Comparison of ENCODE assay signal across 19 cellular contexts in the genomic region with DNA sequence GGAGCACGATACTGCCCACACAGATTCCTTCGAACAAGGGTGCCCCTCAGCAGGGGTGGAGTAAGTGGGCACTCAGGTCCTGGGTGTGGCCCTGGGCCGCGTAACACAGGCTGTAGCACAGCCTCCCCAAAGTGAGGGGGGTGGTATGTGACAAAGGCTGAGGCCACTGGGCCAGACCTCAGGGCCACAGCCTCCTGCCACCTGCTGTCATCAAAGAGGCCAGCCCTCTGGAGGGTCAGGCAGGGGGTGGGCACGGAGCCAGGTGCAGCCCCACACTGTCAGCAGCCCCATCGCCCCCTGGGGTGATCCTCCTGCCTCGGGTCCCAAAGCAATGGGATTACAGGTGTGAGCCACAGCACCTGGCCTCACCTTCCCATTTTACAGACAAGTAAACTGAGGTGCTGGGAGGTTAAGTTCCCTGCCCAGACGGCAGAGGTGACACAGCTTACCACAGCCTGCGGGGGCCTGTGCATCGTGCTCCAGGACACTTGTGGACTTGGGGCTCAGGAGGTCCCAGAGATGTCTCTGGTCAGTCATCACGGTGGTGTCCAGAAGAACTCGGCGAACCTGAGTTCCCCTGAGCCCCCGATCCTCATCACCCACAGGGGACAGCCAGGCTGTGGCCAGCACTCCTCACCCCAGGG. TPM values are rescaled to one million over a fixed set of nuclear protein-coding genes. Genes with fewer than 3 reads are reported as not detected.
DNase-seq lines count a peak whose midpoint lies in the region; ATAC-seq and TF ChIP-seq lines count a peak whose summit lies in the region.
"Had no signal": no experiment of that assay in that cellular context is flagged by ENCODE, and none has a peak within 500 bp of the region (broad histone marks: within the 10 kb centered on the region; RNA-seq: fewer than 3 reads in every experiment).

No MANE protein-coding gene starts in this region.

- ATAC-seq in activated CD4-positive, CD25-positive, alpha-beta regulatory T cell treated with anti-CD3 and anti-CD28 coated beads, Interleukin-2, amount 50 U/mL, for 24 hours = no peak
- no peak for ATAC-seq in CD8-positive, alpha-beta T cell
- ATAC-seq in effector memory CD8-positive, alpha-beta T cell (replicated peaks) = no peak
- no peak for ATAC-seq in HG02763 (IDR thresholded peaks at IDR 0.05; ENCODE audit: unreplicated experiment)
- no peak for ATAC-seq in WTC11
- ATAC-seq in foreskin keratinocyte = no peak
- ATAC-seq: gastrocnemius medialis had no signal

- H3K27me3 Mint-ChIP-seq in CD8-positive, alpha-beta T cell (ENCODE audit: low read depth) = no peaks in the 10 kb centered on the region
- no peaks in the 10 kb centered on the region for H3K27me3 Mint-ChIP-seq in effector memory CD8-positive, alpha-beta T cell
- H3K27me3 Mint-ChIP-seq in WTC11 (ENCODE audit: low read depth) = no peaks in the 10 kb centered on the region

- H3K9me3 ChIP-seq in CD8-positive, alpha-beta T cell (ENCODE audit: low read length) = no peaks in the 10 kb centered on the region
- H3K9me3 ChIP-seq: gastrocnemius medialis, SJCRH30, tibial nerve had no signal

- H3K4me3 ChIP-seq in CD8-positive, alpha-beta T cell (ENCODE audit: low read depth, low read length) = no peak overlapping the region
- H3K4me3 ChIP-seq: gastrocnemius medialis, SJCRH30, tibial nerve had no signal

- H3K4me1 Mint-ChIP-seq in CD8-positive, alpha-beta T cell (ENCODE audit: low read depth) = peaks cover 50% of the 10 kb centered on the region
- H3K4me1 Mint-ChIP-seq in effector memory CD8-positive, alpha-beta T cell (ENCODE audit: low read depth in 2 of 2) = peaks cover 24 to 26% of the 10 kb centered on the region in 2 donors
- H3K4me1 Mint-ChIP-seq in WTC11 = no peaks in the 10 kb centered on the region; the same call in 1 of the 2 replicates

- no peak overlapping the region for H3K4me3 Mint-ChIP-seq in CD8-positive, alpha-beta T cell
- H3K4me3 Mint-ChIP-seq in effector memory CD8-positive, alpha-beta T cell = peak overlapping the region in 1 of 2 donors; percentile 70
- no peak overlapping the region for H3K4me3 Mint-ChIP-seq in WTC11
- H3K4me3 Mint-ChIP-seq: dendritic cell treated with granulocyte-macrophage colony-stimulating factor and Interleukin-4, amounts not matched to agents 40 ng/mL and 50 ng/mL, for 4 days had no signal

- peak overlapping the region; percentile 98 for H3K27ac Mint-ChIP-seq in CD8-positive, alpha-beta T cell
- H3K27ac Mint-ChIP-seq in effector memory CD8-positive, alpha-beta T cell = peak overlapping the region; percentile 100
- no peak overlapping the region for H3K27ac Mint-ChIP-seq in WTC11
- H3K27ac Mint-ChIP-seq: dendritic cell treated with granulocyte-macrophage colony-stimulating factor and Interleukin-4, amounts not matched to agents 40 ng/mL and 50 ng/mL, for 4 days had no signal

- no peaks in the 10 kb centered on the region for H3K9me3 Mint-ChIP-seq in CD8-positive, alpha-beta T cell
- H3K9me3 Mint-ChIP-seq in effector memory CD8-positive, alpha-beta T cell = no peaks in the 10 kb centered on the region
- peaks cover 6% of the 10 kb centered on the region for H3K9me3 Mint-ChIP-seq in WTC11
- H3K9me3 Mint-ChIP-seq: dendritic cell treated with granulocyte-macrophage colony-stimulating factor and Interleukin-4, amounts not matched to agents 40 ng/mL and 50 ng/mL, for 4 days had no signal

- peaks cover 68% of the 10 kb centered on the region for H3K4me1 ChIP-seq in CD8-positive, alpha-beta T cell (ENCODE audit: insufficient read depth, low read length)
- H3K4me1 ChIP-seq in foreskin keratinocyte = no peaks in the 10 kb centered on the region
- H3K4me1 ChIP-seq: gastrocnemius medialis, SJCRH30 had no signal

- no peaks in the 10 kb centered on the region for H3K36me3 ChIP-seq in CD8-positive, alpha-beta T cell (ENCODE audit: insufficient read depth, low read length)
- H3K36me3 ChIP-seq: gastrocnemius medialis, SJCRH30 had no signal

- DNase-seq in activated CD4-positive, CD25-positive, alpha-beta regulatory T cell treated with anti-CD3 and anti-CD28 coated beads, Interleukin-2, amount 50 U/mL, for 72 hours = peak; percentile 15
- no peak for DNase-seq in CD8-positive, alpha-beta T cell
- no peak for DNase-seq in effector memory CD8-positive, alpha-beta T cell
- DNase-seq in posterior vena cava (ENCODE audit: low spot score) (peak; percentile 45), WTC11 (ENCODE audit: low spot score) (no peak), foreskin keratinocyte (no peak)
- DNase-seq: 8988T; activated naive CD4-positive, alpha-beta T cell; C1 segment of cervical spinal cord; gastrocnemius medialis; Kasumi-1; NCI-H1105; NCI-H2107; SJCRH30; small intestine had no signal

- TF ChIP-seq CTCF in CD8-positive, alpha-beta T cell (IDR thresholded peaks at IDR 0.05) = no peak
- no peak for TF ChIP-seq CTCF in WTC11 (IDR thresholded peaks at IDR 0.05)
- TF ChIP-seq CTCF in foreskin keratinocyte (conservative IDR thresholded peaks at IDR 0.05) = no peak

- POLR2A ChIA-PET in CD8-positive, alpha-beta T cell (lab: Charles Lee) = interaction anchor here (0.8 to 3.9 kb wide), 4 partner anchors 7 to 180 kb away, joined by 3 to 26 read pairs (median 18); a partner anchor contains a TSS
- POLR2A ChIA-PET in WTC11 (lab: Charles Lee) = no interaction called here

- H3K27ac ChIP-seq in CD8-positive, alpha-beta T cell (ENCODE audit: low read depth, low read length) = peak overlapping the region; percentile 17
- no peak overlapping the region for H3K27ac ChIP-seq in foreskin keratinocyte
- H3K27ac ChIP-seq: gastrocnemius medialis, SJCRH30, tibial nerve had no signal

- H3K36me3 Mint-ChIP-seq in CD8-positive, alpha-beta T cell = no peaks in the 10 kb centered on the region
- H3K36me3 Mint-ChIP-seq in effector memory CD8-positive, alpha-beta T cell (ENCODE audit: insufficient read depth) = peaks cover 34% of the 10 kb centered on the region
- H3K36me3 Mint-ChIP-seq in WTC11 = peaks cover 2% of the 10 kb centered on the region; the same call in 1 of the 2 replicates

- no peaks in the 10 kb centered on the region for H3K27me3 ChIP-seq in CD8-positive, alpha-beta T cell (ENCODE audit: insufficient read depth, low read length)
- H3K27me3 ChIP-seq in foreskin keratinocyte = peaks cover 9% of the 10 kb centered on the region
- H3K27me3 ChIP-seq: gastrocnemius medialis, tibial nerve had no signal

- CTCF ChIA-PET in CD8-positive, alpha-beta T cell (lab: Charles Lee) = interaction anchor here (1.8 kb wide), 1 partner anchor 7 kb away, joined by 12 read pairs; no protein-coding TSS in a partner anchor
- CTCF ChIA-PET in WTC11 (lab: Charles Lee) = interaction anchor here (2.2 kb wide), 1 partner anchor 69 kb away, joined by 8 read pairs; no protein-coding TSS in a partner anchor

- intact Hi-C loops in CD8-positive, alpha-beta T cell (cut with DNase I, micrococcal nuclease) = no loop called here
- intact Hi-C loops in posterior vena cava (cut with DNase I) = no loop called here

TF ChIP-seq in WTC11, 78 proteins besides CTCF, POLR2A, EP300 and RAD21 (continues in another document):
- TF ChIP-seq, protein P1, sequence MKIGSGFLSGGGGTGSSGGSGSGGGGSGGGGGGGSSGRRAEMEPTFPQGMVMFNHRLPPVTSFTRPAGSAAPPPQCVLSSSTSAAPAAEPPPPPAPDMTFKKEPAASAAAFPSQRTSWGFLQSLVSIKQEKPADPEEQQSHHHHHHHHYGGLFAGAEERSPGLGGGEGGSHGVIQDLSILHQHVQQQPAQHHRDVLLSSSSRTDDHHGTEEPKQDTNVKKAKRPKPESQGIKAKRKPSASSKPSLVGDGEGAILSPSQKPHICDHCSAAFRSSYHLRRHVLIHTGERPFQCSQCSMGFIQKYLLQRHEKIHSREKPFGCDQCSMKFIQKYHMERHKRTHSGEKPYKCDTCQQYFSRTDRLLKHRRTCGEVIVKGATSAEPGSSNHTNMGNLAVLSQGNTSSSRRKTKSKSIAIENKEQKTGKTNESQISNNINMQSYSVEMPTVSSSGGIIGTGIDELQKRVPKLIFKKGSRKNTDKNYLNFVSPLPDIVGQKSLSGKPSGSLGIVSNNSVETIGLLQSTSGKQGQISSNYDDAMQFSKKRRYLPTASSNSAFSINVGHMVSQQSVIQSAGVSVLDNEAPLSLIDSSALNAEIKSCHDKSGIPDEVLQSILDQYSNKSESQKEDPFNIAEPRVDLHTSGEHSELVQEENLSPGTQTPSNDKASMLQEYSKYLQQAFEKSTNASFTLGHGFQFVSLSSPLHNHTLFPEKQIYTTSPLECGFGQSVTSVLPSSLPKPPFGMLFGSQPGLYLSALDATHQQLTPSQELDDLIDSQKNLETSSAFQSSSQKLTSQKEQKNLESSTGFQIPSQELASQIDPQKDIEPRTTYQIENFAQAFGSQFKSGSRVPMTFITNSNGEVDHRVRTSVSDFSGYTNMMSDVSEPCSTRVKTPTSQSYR (CRISPR knock-in tag; IDR thresholded peaks at IDR 0.05) = no peak
- TF ChIP-seq, protein P2, sequence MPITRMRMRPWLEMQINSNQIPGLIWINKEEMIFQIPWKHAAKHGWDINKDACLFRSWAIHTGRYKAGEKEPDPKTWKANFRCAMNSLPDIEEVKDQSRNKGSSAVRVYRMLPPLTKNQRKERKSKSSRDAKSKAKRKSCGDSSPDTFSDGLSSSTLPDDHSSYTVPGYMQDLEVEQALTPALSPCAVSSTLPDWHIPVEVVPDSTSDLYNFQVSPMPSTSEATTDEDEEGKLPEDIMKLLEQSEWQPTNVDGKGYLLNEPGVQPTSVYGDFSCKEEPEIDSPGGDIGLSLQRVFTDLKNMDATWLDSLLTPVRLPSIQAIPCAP (CRISPR knock-in tag; IDR thresholded peaks at IDR 0.05) = no peak
- TF ChIP-seq, protein P3, sequence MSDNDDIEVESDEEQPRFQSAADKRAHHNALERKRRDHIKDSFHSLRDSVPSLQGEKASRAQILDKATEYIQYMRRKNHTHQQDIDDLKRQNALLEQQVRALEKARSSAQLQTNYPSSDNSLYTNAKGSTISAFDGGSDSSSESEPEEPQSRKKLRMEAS (CRISPR knock-in tag; IDR thresholded peaks at IDR 0.05) = no peak
- TF ChIP-seq ESRRA (CRISPR knock-in tag; IDR thresholded peaks at IDR 0.05; ENCODE audit: borderline replicate concordance) (no peak), CBFB (CRISPR knock-in tag; IDR thresholded peaks at IDR 0.05; ENCODE audit: low read depth) (no peak), PRRX2 (CRISPR knock-in tag; IDR thresholded peaks at IDR 0.05) (no peak)

RNA-seq across cellular contexts. Expression of a gene that starts 27.5 kb away (rescaled TPM):
- 100 to 1,000 TPM; 175 to 178 TPM for total RNA-seq in CD8-positive, alpha-beta T cell
- total RNA-seq in posterior vena cava (10 to 100 TPM; 43.6 to 43.7 TPM), WTC11 (2021) (17.7 to 22.7 TPM (median 20.4 TPM) in 3 replicates), foreskin keratinocyte (8.8 and 15.8 TPM in 2 replicates)
- 11.1 and 20.0 TPM in 2 replicates for polyA plus RNA-seq in foreskin keratinocyte

RNA-seq across cellular contexts. Expression of a gene that starts 47.5 kb away (rescaled TPM):
- total RNA-seq in CD8-positive, alpha-beta T cell = 100 to 1,000 TPM; 154 TPM
- total RNA-seq in posterior vena cava (10 to 100 TPM in 1 of 2 donors, 1 to 10 TPM in 1; 9.6 to 11.8 TPM), WTC11 (2021) (11.9 to 14.7 TPM (median 12.4 TPM) in 3 replicates), foreskin keratinocyte (14.1 and 15.2 TPM in 2 replicates)
- 5.3 and 7.5 TPM in 2 replicates for polyA plus RNA-seq in foreskin keratinocyte

RNA-seq across cellular contexts. Expression of a gene that starts 47.5 kb away (rescaled TPM):
- total RNA-seq in CD8-positive, alpha-beta T cell = 1 to 10 TPM in 1 of 2 experiments, under 1 TPM in 1; 0.89 to 1.7 TPM
- total RNA-seq in posterior vena cava (1 to 10 TPM; 2.0 to 3.5 TPM), WTC11 (2021) (2.5 to 3.5 TPM (median 2.8 TPM) in 3 replicates), foreskin keratinocyte (0.54 and 0.92 TPM in 2 replicates)
- polyA plus RNA-seq in foreskin keratinocyte = 0.18 and 0.23 TPM in 2 replicates

Comparison
In these comparisons a context has a peak if more than half of its experiments do, and no peak if none do; other contexts are left out.
1. DNase-seq: peak in activated CD4-positive, CD25-positive, alpha-beta regulatory T cell treated with anti-CD3 and anti-CD28 coated beads, Interleukin-2, amount 50 U/mL, for 72 hours (single experiment) and posterior vena cava (single experiment); none in CD8-positive, alpha-beta T cell (0 of 7), effector memory CD8-positive, alpha-beta T cell (0 of 3), WTC11 (single experiment) and foreskin keratinocyte (0 of 2).